Comparison of ENCODE assay signal across 8 cellular contexts in genomic region chr3:38136807-38137614, GRCh38. TPM values are rescaled to one million over a fixed set of nuclear protein-coding genes. Genes with fewer than 3 reads are reported as not detected.
DNase-seq lines count a peak whose midpoint lies in the region; ATAC-seq and TF ChIP-seq lines count a peak whose summit lies in the region.

ACAA1 (minus strand) TSS chr3:38137127; CDS start chr3:38137035, 92 bp downstream.

- H3K27me3 ChIP-seq in Karpas-422 (ENCODE audit: low read length) (no peaks in the 10 kb centered on the region), esophagus muscularis mucosa (no peaks in the 10 kb centered on the region)

- H3K9me3 ChIP-seq in Karpas-422 (ENCODE audit: low read length) (no peaks in the 10 kb centered on the region), esophagus muscularis mucosa (no peaks in the 10 kb centered on the region)

- H3K27ac ChIP-seq in Karpas-422 (ENCODE audit: low read length): peak within 1 kb of the TSS; percentile 35
- H3K27ac ChIP-seq in esophagus muscularis mucosa (replicated peaks in 1 of 4): peak within 1 kb of the TSS; percentile 92 to 97 (median 94)

- peaks cover 35% of the 10 kb centered on the region for H3K4me1 ChIP-seq in Karpas-422 (ENCODE audit: low read length)
- peaks cover 29 to 62% (median 46%) of the 10 kb centered on the region in 4 donors for H3K4me1 ChIP-seq in esophagus muscularis mucosa

- no peaks in the 10 kb centered on the region for H3K9me2 ChIP-seq in Karpas-422 (replicated peaks; ENCODE audit: insufficient read depth, low read length)

- 0% methylated on average over 19 of the region's 62 CpGs for WGBS in esophagus muscularis mucosa

- intact Hi-C loops in esophagus muscularis mucosa (cut with DNase I): loop anchor here (5.0 kb wide), 2 partner anchors 110 to 315 kb away; partner anchors contain the start of gene ACVR2B

- peak within 1 kb of the TSS; percentile 94 for H3K9ac ChIP-seq in Karpas-422 (ENCODE audit: low read length)

- TF ChIP-seq POLR2A in esophagus muscularis mucosa (IDR thresholded peaks at IDR 0.05; ENCODE audit: low read depth): peak; percentile 79

- DNase-seq in DMS79 treated with DMSO at 0.1 percent for 48 hours (lab: John Stamatoyannopoulos, UW) (peak; percentile 90), Karpas-422 (peak; percentile 100), RKO (ENCODE audit: low spot score) (peak; percentile 99), activated T-helper 1 cell treated with Interleukin-2 at 50 U/mL for 16 hours (ENCODE audit: low read depth) (peak; percentile 93), esophagus muscularis mucosa (ENCODE audit: extremely low spot score) (peak; percentile 100), myocyte (ENCODE audit: low read depth) (peak; percentile 99)
- peak; percentile 96 to 100 for DNase-seq in stimulated activated CD8-positive, alpha-beta memory T cell treated with anti-CD3 and anti-CD28 coated beads, Interleukin-7, amount 100 ng/mL, for 48 hours (ENCODE audit: extremely low read depth in 1 of 2, low read depth in 1 of 2)

- TF ChIP-seq EP300 in esophagus muscularis mucosa (IDR thresholded peaks at IDR 0.05): no peak

- peak within 1 kb of the TSS; percentile 88 for H3K4me3 ChIP-seq in Karpas-422 (ENCODE audit: low read length)
- H3K4me3 ChIP-seq in esophagus muscularis mucosa: peak within 1 kb of the TSS; percentile 94 to 98 (median 94)

- peaks cover 42% of the 10 kb centered on the region for H3K79me2 ChIP-seq in Karpas-422 (ENCODE audit: low read length)

- peak within 1 kb of the TSS; percentile 64; the same call in 1 of the 2 replicates for H2AFZ ChIP-seq in Karpas-422 (ENCODE audit: low read length)

- peak within 1 kb of the TSS; percentile 92 for H3K4me2 ChIP-seq in Karpas-422 (ENCODE audit: low read depth, low read length, poor library complexity, severe bottlenecking)

- TF ChIP-seq CTCF in esophagus muscularis mucosa (IDR thresholded peaks at IDR 0.05): no peak

- peaks cover 10% of the 10 kb centered on the region; the same call in 1 of the 2 replicates for H4K20me1 ChIP-seq in Karpas-422 (ENCODE audit: insufficient read depth, low read depth, low read length)

- peak; percentile 86 for ATAC-seq in GM21825 (IDR thresholded peaks at IDR 0.05; ENCODE audit: unreplicated experiment)

- peaks cover 30% of the 10 kb centered on the region for H3K36me3 ChIP-seq in Karpas-422 (ENCODE audit: insufficient read depth, low read length)
- H3K36me3 ChIP-seq in esophagus muscularis mucosa: peaks cover under 1 to 50% (median 44%) of the 10 kb centered on the region in 4 donors

RNA-seq across cellular contexts. Expression of gene ACAA1, which starts in this region (rescaled TPM):
- total RNA-seq in Karpas-422 (2014; rRNA removed; shearing (Covaris generic); ENCODE audit: low replicate concordance): 23.4 and 34.4 TPM in 2 replicates
- total RNA-seq in esophagus muscularis mucosa (10 to 100 TPM; 31.3 to 49.4 (median 39.1) TPM), myocyte (15.8 and 18.6 TPM in 2 replicates)
- polyA plus RNA-seq in myocyte (2012): 53.7 TPM

Comparison
In these comparisons a context has a peak if more than half of its experiments do, and no peak if none do; other contexts are left out.
1. Peak in every context shown above with its lines: DNase-seq, ATAC-seq, H3K4me3 ChIP-seq and H3K27ac ChIP-seq.